Comparison of ENCODE assay signal across 9 cellular contexts in genomic region chrX:1212532-1212931, GRCh38. TPM values are rescaled to one million over a fixed set of nuclear protein-coding genes. Genes with fewer than 3 reads are reported as not detected.
DNase-seq lines count a peak whose midpoint lies in the region; ATAC-seq, FAIRE-seq and TF ChIP-seq lines count a peak whose summit lies in the region.
"Had no signal": no experiment of that assay in that cellular context is flagged by ENCODE, and none has a peak within 500 bp of the region (broad histone marks: within the 10 kb centered on the region; RNA-seq: fewer than 3 reads in every experiment).

TSS of gene CRLF2 (minus strand) at chrX:1212649. CDS start at chrX:1212634, 15 bp downstream.

- no peaks in the 10 kb centered on the region for H4K20me1 ChIP-seq in HepG2 (ENCODE audit: insufficient read depth, low read length)

- WGBS in HepG2 (ENCODE audit: low lambda C conversion rate) = 19% methylated on average over 5 of the region's 5 CpGs

- no peaks in the 10 kb centered on the region for H3K4me1 ChIP-seq in HepG2 (ENCODE audit: insufficient read depth, low read length)

- DNase-seq in GM12891 (ENCODE audit: insufficient read length, low spot score) (peak; percentile 23), HFFc6 (peak; percentile 46), OCI-M1 (lab: John Stamatoyannopoulos, UW) (peak; percentile 45), HepG2 (ENCODE audit: low spot score) (no peak), AG08396 (ENCODE audit: low spot score) (no peak), NK-92 (lab: John Stamatoyannopoulos, UW; ENCODE audit: unreplicated experiment) (no peak), midbrain (lab: John Stamatoyannopoulos, UW) (no peak), NCI-H226 (no peak)

- no peak for TF ChIP-seq CTCF in HFFc6 (IDR thresholded peaks at IDR 0.05)
- no peak for TF ChIP-seq CTCF in HepG2 (CRISPR knock-in tag; IDR thresholded peaks at IDR 0.05)

- H3K27ac ChIP-seq in HepG2 (ENCODE audit: extremely low read length, insufficient read depth, low read length) = no peak within 1 kb of the TSS

- H2AFZ ChIP-seq in HepG2 (ENCODE audit: low read length) = no peak within 1 kb of the TSS

- POLR2A ChIA-PET in HepG2 (lab: Yijun Ruan, JAX) = no interaction called here

- no peaks in the 10 kb centered on the region for H3K27me3 ChIP-seq in HepG2 (ENCODE audit: control insufficient read depth in 1 of 2, insufficient read depth in 2 of 2, low read length in 2 of 2)

- FAIRE-seq in GM12891 (lab: Jason Lieb, UNC) (peak; percentile 84), HepG2 (lab: Jason Lieb, UNC) (no peak)
- FAIRE-seq: endometrium had no signal

- no peak within 1 kb of the TSS for H3K4me3 ChIP-seq in HepG2 (replicated peaks in 1 of 3; ENCODE audit: insufficient read depth in 1 of 3, low read depth in 2 of 3, low read length in 3 of 3)

- H3K27me3 Mint-ChIP-seq in HFFc6 (ENCODE audit: insufficient read depth) = peaks cover 6% of the 10 kb centered on the region

- peak within 1 kb of the TSS; percentile 64 for H3K4me3 Mint-ChIP-seq in HFFc6

- no peaks in the 10 kb centered on the region for H3K79me2 ChIP-seq in HepG2 (ENCODE audit: insufficient read depth, low read length)

- H3K4me2 ChIP-seq in HepG2 (ENCODE audit: low read depth, low read length) = no peak within 1 kb of the TSS

- BruUV-seq in HepG2 (replicated peaks; lab: Mats Ljungman, UMichigan) = no TSS peak

- peak within 1 kb of the TSS; percentile 31; the same call in 1 of the 2 replicates for H3K27ac Mint-ChIP-seq in HFFc6

- no peak within 1 kb of the TSS for H3K9ac ChIP-seq in HepG2 (ENCODE audit: insufficient read depth, low read depth, low read length)

- H3K9me3 ChIP-seq in HepG2 (ENCODE audit: low read length) = no peaks in the 10 kb centered on the region

- H3K9me3 Mint-ChIP-seq in HFFc6 = peaks cover 5% of the 10 kb centered on the region

- no peaks in the 10 kb centered on the region for H3K36me3 ChIP-seq in HepG2 (replicated peaks in 1 of 2; ENCODE audit: control insufficient read depth in 1 of 2, insufficient read depth in 2 of 2, low read length in 2 of 2)

- in situ Hi-C loops in HepG2 (cut with HindIII; ENCODE audit: extremely low pct_ligation_motif_present, low pct_unique_long_range_greater_than_20kb) = no loop called here

- no peak for TF ChIP-seq POLR2A in GM12891 (IDR thresholded peaks at IDR 0.05; ENCODE audit: low read depth, low read length)
- no peak for TF ChIP-seq POLR2A in HepG2 (IDR thresholded peaks at IDR 0.05; ENCODE audit: insufficient read depth in 1 of 2, low read depth in 2 of 2, low read length in 2 of 2)

- TF ChIP-seq RAD21 in HepG2 (CRISPR knock-in tag; IDR thresholded peaks at IDR 0.05) = no peak

- no peak for ATAC-seq in HepG2

- no peaks in the 10 kb centered on the region for H3K36me3 Mint-ChIP-seq in HFFc6 (ENCODE audit: low read depth)

- TF ChIP-seq EP300 in HepG2 (IDR thresholded peaks at IDR 0.05; ENCODE audit: low read depth in 2 of 2, low read length in 2 of 2) (no peak), HepG2 (CRISPR knock-in tag; IDR thresholded peaks at IDR 0.05; ENCODE audit: borderline replicate concordance) (no peak)

- CTCF ChIA-PET in HepG2 (lab: Yijun Ruan, JAX; ENCODE audit: low intra/inter-chr PET ratio, low total read pairs) = no interaction called here

- intact Hi-C loops in HepG2 (cut with micrococcal nuclease; ENCODE audit: unreplicated experiment) = no loop called here

- H3K4me1 Mint-ChIP-seq in HFFc6 (ENCODE audit: low read depth) = peaks cover 26% of the 10 kb centered on the region

TF ChIP-seq in GM12891, 5 proteins besides CTCF, POLR2A, EP300 and RAD21:
- TF ChIP-seq SPI1 (IDR thresholded peaks at IDR 0.05; ENCODE audit: low read depth, low read length) (peak; percentile 34; the same call in 1 of the 2 replicates), TAF1 (IDR thresholded peaks at IDR 0.05; ENCODE audit: low read depth, low read length) (no peak), PAX5 (IDR thresholded peaks at IDR 0.05; ENCODE audit: insufficient read depth, low read length, severe bottlenecking) (no peak), POLR2AphosphoS5 (IDR thresholded peaks at IDR 0.05; ENCODE audit: low read depth, low read length) (no peak), POU2F2 (IDR thresholded peaks at IDR 0.05; ENCODE audit: low read depth, low read length) (peak; percentile 37; the same call in 1 of the 2 replicates)

TF ChIP-seq in HepG2, 621 proteins besides CTCF, POLR2A, EP300 and RAD21:
- TF ChIP-seq HOXA5 (CRISPR knock-in tag; IDR thresholded peaks at IDR 0.05) (no peak), FOSL2 (CRISPR knock-in tag; IDR thresholded peaks at IDR 0.05) (peak; percentile 37; the same call in 1 of the 2 replicates)

RNA-seq across cellular contexts. Expression of gene CRLF2, which starts in this region (rescaled TPM):
- polyA plus RNA-seq in GM12891 (2012; ENCODE audit: low read depth, missing spikeins) = 0.36 TPM
- total RNA-seq in HFFc6 (2021; fragmentation: NEBNext Ultra II Directional; extraction: Animal tissue kit (Norgen Biotek cat#: 25700)) = under 1 TPM in 2 of 6 experiments, not detected in 4; 0.15 to 0.16 TPM
- total RNA-seq in HepG2 (2016; rRNA removed; fragmentation: Illumina TruSeq; extraction: Trizol) = not detected in 2 replicates
- total RNA-seq in HepG2 (2016; cell fraction: cytosol; rRNA removed; fragmentation: Illumina TruSeq; extraction: Trizol; ENCODE audit: low read depth) = not detected in 2 replicates
- total RNA-seq in HepG2 (2016; cell fraction: insoluble cytoplasmic fraction; rRNA removed; fragmentation: Illumina TruSeq; extraction: Trizol) = not detected in 2 replicates
- not detected in 2 replicates for total RNA-seq in HepG2 (2016; cell fraction: membrane; rRNA removed; fragmentation: Illumina TruSeq; extraction: Trizol)
- not detected in 2 replicates for total RNA-seq in HepG2 (2016; cell fraction: nucleus; rRNA removed; fragmentation: Illumina TruSeq; extraction: Trizol)
- polyA plus RNA-seq in HepG2 (2011; rRNA removed) = 0.10 TPM in 1 of 2 replicates, not detected in the other
- polyA plus RNA-seq in HepG2 (2011; cell fraction: cytosol; rRNA removed) = not detected in 2 replicates
- not detected in 2 replicates for polyA plus RNA-seq in HepG2 (2011; cell fraction: nucleus; rRNA removed)
- polyA plus RNA-seq in HepG2 (2012) = not detected in 2 replicates
- not detected in 2 replicates for polyA plus RNA-seq in HepG2 (2016; cell fraction: cytosol; fragmentation: Illumina TruSeq; extraction: Trizol; ENCODE audit: low read depth)
- not detected in 2 replicates for polyA plus RNA-seq in HepG2 (2016; cell fraction: insoluble cytoplasmic fraction; fragmentation: Illumina TruSeq; extraction: Trizol; ENCODE audit: low read depth)
- not detected in 2 replicates for polyA plus RNA-seq in HepG2 (2016; cell fraction: membrane; fragmentation: Illumina TruSeq; extraction: Trizol; ENCODE audit: low read depth)
- polyA plus RNA-seq in HepG2 (2016; cell fraction: nucleus; fragmentation: Illumina TruSeq; extraction: Trizol; ENCODE audit: insufficient read depth, low read depth) = not detected in 2 replicates
- 0.98 TPM in 1 of 2 replicates, not detected in the other for polyA minus RNA-seq in HepG2 (2011; rRNA and poly(A)+ RNA removed; ENCODE audit: low replicate concordance)
- polyA minus RNA-seq in HepG2 (2011; cell fraction: cytosol; rRNA and poly(A)+ RNA removed) = not detected in 2 replicates
- not detected in 2 replicates for polyA minus RNA-seq in HepG2 (2011; cell fraction: nucleus; rRNA and poly(A)+ RNA removed)

Comparison
In these comparisons a context has a peak if more than half of its experiments do, and no peak if none do; other contexts are left out.
1. Peak in DNase-seq in HFFc6; RNA of the gene not detected or under 1 TPM.
2. DNase-seq: peak in GM12891 (single experiment) and OCI-M1 (single experiment); none in HepG2 (single experiment), AG08396 (single experiment), NK-92 (single experiment), midbrain (single experiment) and NCI-H226 (single experiment).